ENCODE assay signal across 21 cellular contexts in the genomic region with DNA sequence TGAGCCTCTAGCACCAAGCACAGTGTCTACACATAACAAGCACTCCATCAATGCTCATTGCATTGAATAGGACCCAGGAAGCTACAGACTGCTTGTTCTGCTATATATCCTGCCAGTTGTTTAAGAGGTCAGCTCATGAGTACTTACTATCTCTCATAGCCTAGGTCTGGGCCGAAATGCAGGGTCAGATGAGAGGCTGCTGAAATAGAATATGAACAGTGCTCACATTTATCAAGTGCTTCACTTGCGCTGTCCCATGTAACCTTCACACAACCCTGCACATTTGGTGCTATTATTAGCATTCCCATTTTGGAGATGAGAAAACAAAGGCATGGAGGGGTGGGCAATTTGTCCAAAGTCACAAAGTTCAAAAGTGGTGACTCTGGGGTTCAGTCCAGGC.
"Had no signal": no experiment of that assay in that cellular context is flagged by ENCODE, and none has a peak within 500 bp of the region (broad histone marks: within the 10 kb centered on the region; RNA-seq: fewer than 3 reads in every experiment).

No MANE protein-coding gene starts in this region.

- DNase-seq: KBM-7, MG63, NCI-H1092, NCI-H1436, NCI-H187, NCI-H2029, NCI-H2081 treated with DMSO at 0.1 percent for 48 hours, NCI-H2171, NCI-H226, NCI-H446, NCI-H510A, NCI-H524 treated with DMSO at 0.1 percent for 48 hours, NCI-H69, NCI-H774, RPMI8226, SHP77 treated with DMSO at 0.1 percent for 48 hours, SJCRH30 had no signal

- H3K4me3 ChIP-seq: MG63, SJCRH30 had no signal

- H3K27me3 ChIP-seq: MG63, SJCRH30 had no signal

- FAIRE-seq: HTR-8/SVneo, RCC 7860 had no signal

- H3K4me1 ChIP-seq: SJCRH30 had no signal

- H3K36me3 ChIP-seq: MG63, SJCRH30 had no signal

- H3K27ac ChIP-seq: HL-60, SJCRH30 had no signal

- ATAC-seq: SK-N-SH treated with all-trans-retinoic acid at 6 μM for 48 hours had no signal
